11 cellular contexts compared by ENCODE assay signal in genomic region chr14:91897121-91897701, GRCh38. TPM values are rescaled to one million over a fixed set of nuclear protein-coding genes. Genes with fewer than 3 reads are reported as not detected.
DNase-seq lines count a peak whose midpoint lies in the region; ATAC-seq, FAIRE-seq and TF ChIP-seq lines count a peak whose summit lies in the region.
"Had no signal": no experiment of that assay in that cellular context is flagged by ENCODE, and none has a peak within 500 bp of the region (broad histone marks: within the 10 kb centered on the region; RNA-seq: fewer than 3 reads in every experiment).

No MANE protein-coding gene starts in this region.

- no peak overlapping the region for H4K8ac ChIP-seq in trophoblast cell (ENCODE audit: low read depth, low read length)

- WGBS in trophoblast cell (ENCODE audit: extremely low coverage, insufficient coverage, insufficient read length): no CpG with 5 or more reads among the region's 10 CpGs
- 45 to 57% (median 52%) methylated on average over 10 of the region's 10 CpGs for WGBS in small intestine, 3 donors

- H3K4me3 ChIP-seq in AG09309 (ENCODE audit: control insufficient read depth, low read depth, low read length): no peak overlapping the region
- H3K4me3 ChIP-seq in trophoblast cell (ENCODE audit: low read depth, low read length): no peak overlapping the region
- no peak overlapping the region for H3K4me3 ChIP-seq in small intestine (ENCODE audit: low read depth in 1 of 2, low read length in 2 of 2)

- H2AFZ ChIP-seq in trophoblast cell (ENCODE audit: insufficient read depth, low read length, poor library complexity): no peak overlapping the region

- no peak overlapping the region for H2BK12ac ChIP-seq in trophoblast cell (ENCODE audit: low read length)

- H2BK120ac ChIP-seq in trophoblast cell (ENCODE audit: insufficient read depth, low read length, poor library complexity): no peak overlapping the region

- no peak overlapping the region for H3K14ac ChIP-seq in trophoblast cell (ENCODE audit: low read length)

- H3K27ac Mint-ChIP-seq in WTC11: peak overlapping the region; percentile 79
- H3K27ac Mint-ChIP-seq: mesothelial cell of epicardium had no signal

- no peak overlapping the region for H4K91ac ChIP-seq in trophoblast cell (ENCODE audit: low read depth, low read length)

- CTCF ChIA-PET in WTC11 (lab: Charles Lee): interaction anchor here (0.5 to 5.8 kb wide), 4 partner anchors 14 to 43 kb away, joined by 3 to 45 read pairs (median 4); no protein-coding TSS in a partner anchor

- H3K4me2 ChIP-seq in trophoblast cell (ENCODE audit: low read length): no peak overlapping the region

- no peak overlapping the region for H4K12ac ChIP-seq in trophoblast cell (ENCODE audit: low read depth, low read length)

- peak overlapping the region; percentile 37 for H3K9ac ChIP-seq in trophoblast cell (ENCODE audit: low read length)

- no peaks in the 10 kb centered on the region for H3K9me3 Mint-ChIP-seq in WTC11
- H3K9me3 Mint-ChIP-seq: mesothelial cell of epicardium had no signal

- H3K27ac ChIP-seq in trophoblast cell (ENCODE audit: low read depth, low read length): no peak overlapping the region
- no peak overlapping the region for H3K27ac ChIP-seq in small intestine (ENCODE audit: low read depth in 1 of 2, low read length in 1 of 2)

- POLR2A ChIA-PET in WTC11 (lab: Charles Lee): no interaction called here

- ATAC-seq in WTC11: peak; percentile 47
- ATAC-seq in HG03469 (IDR thresholded peaks at IDR 0.05; ENCODE audit: unreplicated experiment): no peak

- H3K9me3 ChIP-seq in trophoblast cell (ENCODE audit: insufficient read depth, low read depth, low read length): no peaks in the 10 kb centered on the region
- no peaks in the 10 kb centered on the region for H3K9me3 ChIP-seq in small intestine (ENCODE audit: control insufficient read depth, low read depth)

- H3K4me1 ChIP-seq in trophoblast cell (ENCODE audit: control insufficient read depth in 1 of 2, insufficient read depth in 2 of 2, low read length in 2 of 2) (no peaks in the 10 kb centered on the region), small intestine (ENCODE audit: control insufficient read depth in 2 of 2, insufficient read depth in 1 of 2, low read depth in 1 of 2, low read length in 1 of 2) (no peaks in the 10 kb centered on the region)

- no peak overlapping the region for H2AK5ac ChIP-seq in trophoblast cell (ENCODE audit: low read length)

- H3K27me3 ChIP-seq in trophoblast cell (ENCODE audit: insufficient read depth, low read length) (no peaks in the 10 kb centered on the region), small intestine (ENCODE audit: control insufficient read depth in 2 of 2, insufficient read depth in 2 of 2, low read length in 2 of 2) (no peaks in the 10 kb centered on the region)

- TF ChIP-seq CTCF in AG09309 (IDR thresholded peaks at IDR 0.05; ENCODE audit: control insufficient read depth, insufficient read depth, low read depth, low read length, missing control alignments) (no peak), WTC11 (IDR thresholded peaks at IDR 0.05) (no peak)

- DNase-seq in AG09309 (ENCODE audit: low read depth) (peak; percentile 29), WTC11 (ENCODE audit: low spot score) (no peak), globus pallidus (ENCODE audit: low spot score) (peak; percentile 86), trophoblast cell (no peak), cerebellar nuclear complex (lab: John Stamatoyannopoulos, UW) (no peak), small intestine (no peak), HuH-7 (ENCODE audit: low spot score) (no peak)
- DNase-seq: dermis blood vessel endothelial cell, NCI-H774 had no signal

- no peaks in the 10 kb centered on the region for H3K79me1 ChIP-seq in trophoblast cell (ENCODE audit: low read length)

- peaks cover 19% of the 10 kb centered on the region for H3K4me1 Mint-ChIP-seq in WTC11

- FAIRE-seq in small intestine (lab: Jason Lieb, UNC): no peak

- no peaks in the 10 kb centered on the region for H3K79me2 ChIP-seq in trophoblast cell (ENCODE audit: control insufficient read depth, insufficient read depth, low read length, poor library complexity)

- H3K4me3 Mint-ChIP-seq in WTC11: no peak overlapping the region
- H3K4me3 Mint-ChIP-seq: mesothelial cell of epicardium had no signal

- no peak overlapping the region for H3K18ac ChIP-seq in trophoblast cell (ENCODE audit: low read length)

- no peak overlapping the region for H3K23ac ChIP-seq in trophoblast cell (ENCODE audit: low read length)

- H2BK5ac ChIP-seq in trophoblast cell (ENCODE audit: low read depth, low read length, poor library complexity): no peak overlapping the region

- H3K27me3 Mint-ChIP-seq in WTC11 (ENCODE audit: low read depth): 0 out of 2 replicates have a peak, but pooled peaks cover 4% of the 10 kb centered on the region

- H3K4ac ChIP-seq in trophoblast cell (ENCODE audit: low read depth, low read length): no peak overlapping the region

- H3K36me3 Mint-ChIP-seq in WTC11: no peaks in the 10 kb centered on the region
- H3K36me3 Mint-ChIP-seq: mesothelial cell of epicardium had no signal

- H3K36me3 ChIP-seq in trophoblast cell (ENCODE audit: control insufficient read depth in 1 of 2, insufficient read depth in 2 of 2, low read length in 2 of 2): no peaks in the 10 kb centered on the region
- H3K36me3 ChIP-seq in small intestine (ENCODE audit: control insufficient read depth in 2 of 2, insufficient read depth in 2 of 2, low read length in 2 of 2): no peaks in the 10 kb centered on the region

TF ChIP-seq in WTC11, 78 proteins besides CTCF, POLR2A, EP300 and RAD21:
- no peak for TF ChIP-seq EMX1 (CRISPR knock-in tag; IDR thresholded peaks at IDR 0.05)
- no peak for TF ChIP-seq HMGA2 (CRISPR knock-in tag; IDR thresholded peaks at IDR 0.05)
- TF ChIP-seq ZNF512 (CRISPR knock-in tag; IDR thresholded peaks at IDR 0.05; ENCODE audit: borderline replicate concordance): no peak
- no peak for TF ChIP-seq NR2C2 (CRISPR knock-in tag; IDR thresholded peaks at IDR 0.05)
- no peak for TF ChIP-seq GABPB1 (CRISPR knock-in tag; IDR thresholded peaks at IDR 0.05)
- no peak for TF ChIP-seq ESRRA (CRISPR knock-in tag; IDR thresholded peaks at IDR 0.05; ENCODE audit: borderline replicate concordance)
- TF ChIP-seq ZNF671 (CRISPR knock-in tag; IDR thresholded peaks at IDR 0.05): no peak
- no peak for TF ChIP-seq ATF6 (CRISPR knock-in tag; IDR thresholded peaks at IDR 0.05)
- TF ChIP-seq ZNF281 (CRISPR knock-in tag; IDR thresholded peaks at IDR 0.05): no peak
- no peak for TF ChIP-seq ZNF263 (CRISPR knock-in tag; IDR thresholded peaks at IDR 0.05; ENCODE audit: low read depth)

RNA-seq across cellular contexts. Expression of gene TC2N, which starts 29.9 kb away (rescaled TPM):
- total RNA-seq in WTC11 (2021): 29.3 to 33.0 TPM (median 29.6 TPM) in 3 replicates
- 12.1 and 12.5 TPM in 2 replicates for polyA plus RNA-seq in trophoblast cell (2013)
- 10 to 100 TPM; 12.4 to 25.8 (median 15.0) TPM for polyA plus RNA-seq in small intestine

RNA-seq across cellular contexts. Expression of gene FBLN5, which starts 50.3 kb away (rescaled TPM):
- 2.7 to 4.0 TPM (median 3.6 TPM) in 3 replicates for total RNA-seq in WTC11 (2021)
- polyA plus RNA-seq in trophoblast cell (2013): 17.9 and 18.1 TPM in 2 replicates
- 10 to 100 TPM in 2 of 3 donors, 1 to 10 TPM in 1; 2.0 to 34.7 (median 11.1) TPM for polyA plus RNA-seq in small intestine

Comparison
In these comparisons a context has a peak if more than half of its experiments do, and no peak if none do; other contexts are left out.
1. DNase-seq: peak in AG09309 (single experiment) and globus pallidus (single experiment); none in WTC11 (single experiment), trophoblast cell (0 of 2), cerebellar nuclear complex (0 of 2), small intestine (single experiment) and HuH-7 (single experiment).